Comparison of ENCODE assay signal across 32 cellular contexts in genomic region chr13:90197722-90198121, GRCh38.
DNase-seq lines count a peak whose midpoint lies in the region; ATAC-seq, FAIRE-seq and TF ChIP-seq lines count a peak whose summit lies in the region.
"Had no signal": no experiment of that assay in that cellular context is flagged by ENCODE, and none has a peak within 500 bp of the region (broad histone marks: within the 10 kb centered on the region; RNA-seq: fewer than 3 reads in every experiment).

No MANE protein-coding gene starts in this region.

- no peak overlapping the region for H2BK15ac ChIP-seq in neuronal stem cell (ENCODE audit: low read length)

- no CpG with 5 or more reads among the region's 2 CpGs for WGBS in neuronal stem cell (ENCODE audit: extremely low coverage in 2 of 2, insufficient read length in 2 of 2, insufficient replicate concordance in 1 of 2), 2 donors

- no peak overlapping the region for H2BK5ac ChIP-seq in neuronal stem cell (ENCODE audit: low read length)

- peak overlapping the region; percentile 10 for H2AFZ ChIP-seq in neuronal stem cell (ENCODE audit: low read length)

- no peak overlapping the region for H3K27ac ChIP-seq in neuronal stem cell (replicated peaks; ENCODE audit: low read length)
- H3K27ac ChIP-seq: gastrocnemius medialis, spleen, thoracic aorta, vagina had no signal

- no peak overlapping the region for H3K9ac ChIP-seq in neuronal stem cell (ENCODE audit: low read depth, low read length, poor library complexity)

- H4K8ac ChIP-seq in neuronal stem cell (ENCODE audit: low read depth, low read length) = no peak overlapping the region

- H3K4me3 ChIP-seq in bronchial epithelial cell (ENCODE audit: low read depth, low read length) (no peak overlapping the region), neuronal stem cell (ENCODE audit: low read length in 2 of 2) (no peak overlapping the region)
- H3K4me3 ChIP-seq: gastrocnemius medialis, spleen, thoracic aorta, vagina had no signal

- H3K36me3 ChIP-seq in bronchial epithelial cell (ENCODE audit: control insufficient read depth, insufficient read depth, low read length) (no peaks in the 10 kb centered on the region), neuronal stem cell (replicated peaks in 1 of 2; ENCODE audit: control insufficient read depth in 2 of 2, insufficient read depth in 2 of 2, low read length in 2 of 2) (no peaks in the 10 kb centered on the region)
- H3K36me3 ChIP-seq: gastrocnemius medialis, spleen, thoracic aorta, vagina had no signal

- TF ChIP-seq CTCF in bronchial epithelial cell (IDR thresholded peaks at IDR 0.05; ENCODE audit: insufficient read depth, low read length, severe bottlenecking) = no peak

- H2AK5ac ChIP-seq in neuronal stem cell (ENCODE audit: low read depth, low read length) = no peak overlapping the region

- no peak overlapping the region for H2BK120ac ChIP-seq in neuronal stem cell (ENCODE audit: low read depth, low read length)

- H3K27me3 ChIP-seq in bronchial epithelial cell (ENCODE audit: control insufficient read depth, insufficient read depth, low read length) (no peaks in the 10 kb centered on the region), neuronal stem cell (ENCODE audit: control insufficient read depth in 3 of 3, insufficient read depth in 3 of 3, low read depth in 1 of 3, low read length in 3 of 3) (no peaks in the 10 kb centered on the region)
- H3K27me3 ChIP-seq: gastrocnemius medialis, spleen, vagina had no signal

- H3K18ac ChIP-seq in neuronal stem cell (ENCODE audit: low read length) = no peak overlapping the region

- no peaks in the 10 kb centered on the region for H3K9me3 ChIP-seq in neuronal stem cell (replicated peaks in 1 of 2; ENCODE audit: control insufficient read depth in 2 of 2, insufficient read depth in 1 of 2, low read depth in 1 of 2, low read length in 2 of 2)
- H3K9me3 ChIP-seq: gastrocnemius medialis, thoracic aorta, vagina had no signal

- H3K4me1 ChIP-seq in neuronal stem cell (ENCODE audit: control insufficient read depth in 2 of 2, insufficient read depth in 1 of 2, low read depth in 1 of 2, low read length in 2 of 2) = no peaks in the 10 kb centered on the region
- H3K4me1 ChIP-seq: gastrocnemius medialis, spleen, vagina had no signal

- no peaks in the 10 kb centered on the region for H3K79me1 ChIP-seq in neuronal stem cell (ENCODE audit: low read depth, low read length)

- no peak overlapping the region for H2BK12ac ChIP-seq in neuronal stem cell (ENCODE audit: low read length)

- ATAC-seq in GM18868 (IDR thresholded peaks at IDR 0.05; ENCODE audit: unreplicated experiment) = peak; percentile 65
- no peak for ATAC-seq in GM21423 (IDR thresholded peaks at IDR 0.05; ENCODE audit: unreplicated experiment)
- ATAC-seq in HG03045 (IDR thresholded peaks at IDR 0.05; ENCODE audit: unreplicated experiment) = no peak
- ATAC-seq: activated T-helper 17 cell treated with anti-CD3 and anti-CD28 coated beads, Interleukin-2, amount 50 U/mL, for 72 hours; gastrocnemius medialis; left lobe of liver; stimulated activated naive B cell treated with anti-CD40 and anti-IgM and Interleukin-4, amounts not matched to agents 10 μg/mL and 1 μg/mL and 100 μg/mL, for 72 hours had no signal

- H3K4ac ChIP-seq in neuronal stem cell (ENCODE audit: low read length) = no peak overlapping the region

- H4K91ac ChIP-seq in neuronal stem cell (ENCODE audit: low read depth, low read length, poor library complexity) = no peak overlapping the region

- DNase-seq in NCI-H69 (lab: John Stamatoyannopoulos, UW) (peak; percentile 46), bronchial epithelial cell (ENCODE audit: low read depth) (peak; percentile 47), neuronal stem cell (ENCODE audit: low spot score) (no peak), superior temporal gyrus (ENCODE audit: extremely low spot score) (no peak), OCI-M1 (lab: John Stamatoyannopoulos, UW) (no peak)
- DNase-seq: activated CD4-positive, alpha-beta T cell treated with anti-CD3 and anti-CD28 coated beads, Interleukin-2, amount 50 U/mL, for 48 hours; activated CD4-positive, CD25-positive, alpha-beta regulatory T cell; activated CD8-positive, alpha-beta memory T cell treated with anti-CD3 and anti-CD28 coated beads, Interleukin-2, amount 50 U/mL, for 4 hours; anterior cingulate cortex; Calu3; DND-41; gastrocnemius medialis; GOT3; hippocampal formation; immature natural killer cell; naive B cell; NCI-H1105 treated with DMSO at 0.1 percent for 48 hours; NCI-H2029; NCI-H2227 treated with DMSO at 0.1 percent for 48 hours; NCI-H748 treated with DMSO at 0.1 percent for 48 hours; retina; spleen; stimulated activated CD4-positive, alpha-beta T cell treated with anti-CD3 and anti-CD28 coated beads, Interleukin-4, amount 100 ng/mL, for 1 hour; stimulated activated naive B cell treated with anti-CD40 and anti-IgM and Interleukin-4, amounts not matched to agents 10 μg/mL and 1 μg/mL and 100 μg/mL, for 72 hours; T-helper 9 cell had no signal

- no peak overlapping the region for H3K14ac ChIP-seq in neuronal stem cell (ENCODE audit: low read length)

- no peak for FAIRE-seq in bronchial epithelial cell (lab: Jason Lieb, UNC)

- no peak overlapping the region for H3K4me2 ChIP-seq in neuronal stem cell (ENCODE audit: insufficient read depth, low read length, poor library complexity, severe bottlenecking)

- no peak overlapping the region for H3K23ac ChIP-seq in neuronal stem cell (ENCODE audit: low read depth, low read length, poor library complexity)

Comparison
In these comparisons a context has a peak if more than half of its experiments do, and no peak if none do; other contexts are left out.
1. DNase-seq: peak in NCI-H69 (single experiment) and bronchial epithelial cell (single experiment); none in neuronal stem cell (single experiment), superior temporal gyrus (single experiment) and OCI-M1 (single experiment).